ENCODE assay signal across 7 cellular contexts in the genomic region with DNA sequence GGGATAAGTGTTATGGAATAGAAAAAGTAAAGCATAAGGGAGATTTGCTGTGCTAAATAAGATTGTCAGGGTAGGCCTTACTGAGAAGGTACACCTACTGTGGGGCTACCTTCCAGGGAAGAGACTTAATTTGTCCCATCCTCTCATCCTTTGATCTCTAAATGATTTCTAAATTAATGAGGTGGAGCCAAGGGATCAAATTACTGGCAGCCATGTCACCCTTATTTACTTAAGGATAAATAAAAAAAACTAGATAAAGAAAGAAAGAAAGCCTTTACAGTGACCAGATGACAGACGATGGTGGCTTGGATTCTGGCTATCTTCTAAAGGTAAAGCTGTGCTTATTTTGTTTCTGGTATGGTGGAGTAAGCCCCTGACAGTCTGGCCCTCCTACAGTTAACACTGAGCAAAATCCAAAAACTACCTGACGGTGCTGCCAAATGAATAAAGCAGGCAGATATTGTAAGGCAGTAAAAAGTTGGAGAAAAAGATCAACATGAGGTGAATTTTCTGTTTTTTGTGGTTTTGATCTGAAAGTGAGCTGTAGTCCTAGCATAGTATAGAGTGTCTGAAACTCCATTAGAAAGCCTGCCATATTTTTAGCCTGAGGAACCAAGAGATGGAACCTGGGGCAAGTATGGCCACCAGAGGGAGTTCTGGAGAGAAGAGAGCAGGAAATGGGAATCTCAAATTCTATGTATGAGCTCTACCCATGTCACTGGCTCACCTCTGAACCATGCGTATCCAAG.
DNase-seq lines count a peak whose midpoint lies in the region; ATAC-seq, FAIRE-seq and TF ChIP-seq lines count a peak whose summit lies in the region.

No MANE protein-coding gene starts in this region.

- H3K27me3 Mint-ChIP-seq in H9 (ENCODE audit: low read depth), result no peaks in the 10 kb centered on the region

- no peaks in the 10 kb centered on the region for H3K23me2 ChIP-seq in H9 (ENCODE audit: insufficient read length, low read depth, low read length, poor library complexity, severe bottlenecking)

- H2BK15ac ChIP-seq in H9 (ENCODE audit: low read depth, low read length), result no peak overlapping the region

- DNase-seq in D721Med (ENCODE audit: insufficient read length, low spot score), result peak; percentile 31
- peak; percentile 64 for DNase-seq in H9
- peak; percentile 79 for DNase-seq in PC-3
- peak; percentile 55 for DNase-seq in ecto neural progenitor cell (ENCODE audit: low spot score)
- peak; percentile 4 for DNase-seq in midbrain (lab: John Stamatoyannopoulos, UW)

- H3K4me1 ChIP-seq in H9 (ENCODE audit: insufficient read depth, low read length), result no peaks in the 10 kb centered on the region
- H3K4me1 ChIP-seq in PC-3 (ENCODE audit: insufficient read depth, low read length), result no peaks in the 10 kb centered on the region

- ATAC-seq in PC-3, result peak; percentile 100
- ATAC-seq in HG03045 (IDR thresholded peaks at IDR 0.05; ENCODE audit: unreplicated experiment), result no peak
- ATAC-seq in HG03025 (IDR thresholded peaks at IDR 0.05; ENCODE audit: low FRiP score, unreplicated experiment), result no peak

- no peak overlapping the region for H4K5ac ChIP-seq in H9 (ENCODE audit: insufficient read length, low read depth, low read length)

- no peak overlapping the region for H2BK12ac ChIP-seq in H9 (ENCODE audit: insufficient read length, low read depth, low read length)

- H3K27ac Mint-ChIP-seq in H9, result no peak overlapping the region; a peak in 1 of 7 replicates

- H2BK5ac ChIP-seq in H9 (ENCODE audit: insufficient read length, low read length), result no peak overlapping the region

- no peak overlapping the region for H2AK5ac ChIP-seq in H9 (ENCODE audit: insufficient read length, low read length)

- no peaks in the 10 kb centered on the region for H4K20me1 ChIP-seq in H9 (ENCODE audit: control insufficient read depth, insufficient read depth, insufficient read length)
- H4K20me1 ChIP-seq in PC-3 (ENCODE audit: low read length), result no peaks in the 10 kb centered on the region

- no peak overlapping the region for H4K8ac ChIP-seq in H9 (replicated peaks; ENCODE audit: insufficient read length, low read depth, low read length)

- H3K14ac ChIP-seq in H9 (ENCODE audit: insufficient read depth, low read length), result no peak overlapping the region

- no CpG with 5 or more reads among the region's 3 CpGs for WGBS in H9 (ENCODE audit: extremely low coverage, insufficient read length, low lambda C conversion rate)

- H3K79me1 ChIP-seq in H9 (ENCODE audit: insufficient read depth, low read depth, low read length, poor library complexity, severe bottlenecking), result no peaks in the 10 kb centered on the region

- TF ChIP-seq CTCF in D721Med (IDR thresholded peaks at IDR 0.05; ENCODE audit: insufficient read depth, missing control alignments), result peak; percentile 78
- TF ChIP-seq CTCF in H9 (conservative IDR thresholded peaks at IDR 0.05), result peak; percentile 86
- TF ChIP-seq CTCF in PC-3 (conservative IDR thresholded peaks at IDR 0.05; ENCODE audit: low read depth, low read length), result peak; percentile 90

- no peak overlapping the region for H3K23ac ChIP-seq in H9 (ENCODE audit: insufficient read length, low read depth, low read length)

- H3K4me3 Mint-ChIP-seq in H9, result no peak overlapping the region

- no peak overlapping the region for H2BK20ac ChIP-seq in H9 (ENCODE audit: low read depth, low read length, poor library complexity, severe bottlenecking)

- H3K9me3 Mint-ChIP-seq in H9, result no peaks in the 10 kb centered on the region; a peak in 1 of 5 replicates

- no peak overlapping the region for H3K9ac ChIP-seq in H9 (ENCODE audit: extremely low read depth, insufficient read length, low read length)
- H3K9ac ChIP-seq in PC-3 (ENCODE audit: low read length), result no peak overlapping the region

- POLR2A ChIA-PET in PC-3 (lab: Charles Lee; ENCODE audit: unreplicated experiment), result interaction anchor here (0.6 kb wide), 1 partner anchor 285 kb away, joined by 5 read pairs; a partner anchor contains a TSS

- CTCF ChIA-PET in PC-3 (lab: Charles Lee), result interaction anchor here (0.6 to 1.4 kb wide), 12 partner anchors 10 to 513 kb away, joined by 3 to 43 read pairs (median 4); no protein-coding TSS in a partner anchor

- no peak overlapping the region for H3K4me2 ChIP-seq in H9 (ENCODE audit: insufficient read depth, insufficient read length, low read length)
- no peak overlapping the region for H3K4me2 ChIP-seq in PC-3 (ENCODE audit: low read length)

- no peak overlapping the region for H4K91ac ChIP-seq in H9 (ENCODE audit: insufficient read length, low read depth, low read length)

- H2AFZ ChIP-seq in H9 (ENCODE audit: low read length) (no peak overlapping the region), PC-3 (ENCODE audit: low read length) (no peak overlapping the region)

- intact Hi-C loops in PC-3 (cut with micrococcal nuclease), result loop anchor here (1.0 kb wide), 2 partner anchors 272 to 484 kb away; no protein-coding TSS in a partner anchor

- H3K27me3 ChIP-seq in H9 (ENCODE audit: insufficient read depth, low read length) (no peaks in the 10 kb centered on the region), PC-3 (ENCODE audit: low read length) (peaks cover 8% of the 10 kb centered on the region; the same call in 1 of the 2 replicates)

- H3K4ac ChIP-seq in H9 (ENCODE audit: low read depth, low read length), result no peak overlapping the region

- peaks cover 0 to 12% (median 6%) of the 10 kb centered on the region in 3 experiments; a peak in 3 of 7 replicates for H3K36me3 Mint-ChIP-seq in H9 (ENCODE audit: insufficient read depth in 1 of 3, low read depth in 3 of 3)

- H3K4me1 Mint-ChIP-seq in H9, result peaks cover 15 to 18% of the 10 kb centered on the region in 2 experiments

- no peak overlapping the region for H3T11ph ChIP-seq in H9 (ENCODE audit: low read length)

- H3K4me3 ChIP-seq in PC-3 (ENCODE audit: low read length), result no peak overlapping the region

- H3F3A ChIP-seq in PC-3 (ENCODE audit: low read length, unreplicated experiment), result no peaks in the 10 kb centered on the region

- H3K79me2 ChIP-seq in H9 (ENCODE audit: insufficient read depth, low read length) (no peaks in the 10 kb centered on the region), PC-3 (ENCODE audit: low read length) (no peaks in the 10 kb centered on the region)

- H3K56ac ChIP-seq in H9 (ENCODE audit: insufficient read length, low read depth, low read length), result no peak overlapping the region

- H3K18ac ChIP-seq in H9 (ENCODE audit: insufficient read length, low read depth, low read length), result no peak overlapping the region

- no peaks in the 10 kb centered on the region for H3K9me2 ChIP-seq in PC-3 (replicated peaks; ENCODE audit: low read length)

- no peaks in the 10 kb centered on the region for H3K36me3 ChIP-seq in PC-3 (ENCODE audit: low read depth, low read length)

- H3K27ac ChIP-seq in H9 (ENCODE audit: insufficient read length, low read depth, low read length) (no peak overlapping the region), PC-3 (ENCODE audit: low read length) (no peak overlapping the region)

- no peak overlapping the region for H2BK120ac ChIP-seq in H9 (ENCODE audit: low read depth, low read length, poor library complexity, severe bottlenecking)

- BruUV-seq in PC-3 (replicated peaks; lab: Mats Ljungman, UMichigan), result no TSS peak

- FAIRE-seq in D721Med (lab: Jason Lieb, UNC), result no peak

- no peaks in the 10 kb centered on the region for H3K9me3 ChIP-seq in H9 (ENCODE audit: control insufficient read depth, low read depth, low read length)
- H3K9me3 ChIP-seq in PC-3 (ENCODE audit: low read length), result no peaks in the 10 kb centered on the region

Comparison
In these comparisons a context has a peak if more than half of its experiments do, and no peak if none do; other contexts are left out.
1. DNase-seq: peak in every context shown above with its lines; median percentile 79 in PC-3; 64 in H9; 55 in ecto neural progenitor cell; 31 in D721Med; 4 in midbrain.